ENCODE assay signal across 20 cellular contexts in genomic region chr7:134949171-134949570, GRCh38. TPM values are rescaled to one million over a fixed set of nuclear protein-coding genes. Genes with fewer than 3 reads are reported as not detected.
DNase-seq lines count a peak whose midpoint lies in the region; ATAC-seq, FAIRE-seq and TF ChIP-seq lines count a peak whose summit lies in the region.
"Had no signal": no experiment of that assay in that cellular context is flagged by ENCODE, and none has a peak within 500 bp of the region (broad histone marks: within the 10 kb centered on the region; RNA-seq: fewer than 3 reads in every experiment).

No MANE protein-coding gene starts in this region.

- H3K4me3 Mint-ChIP-seq in activated CD8-positive, alpha-beta T cell treated with anti-CD3 and anti-CD28 coated beads for 36 hours = no peak overlapping the region

- DNase-seq in A549 (ENCODE audit: low read depth in 1 of 2, low spot score in 1 of 2) (no peak), amniotic epithelial cell (ENCODE audit: low read depth) (peak; percentile 74), NCI-H187 treated with DMSO at 0.1 percent for 48 hours (lab: John Stamatoyannopoulos, UW) (no peak), NCI-H1105 treated with DMSO at 0.1 percent for 48 hours (lab: John Stamatoyannopoulos, UW) (no peak), left cardiac atrium (no peak)
- no peak for DNase-seq in activated CD8-positive, alpha-beta T cell treated with anti-CD3 and anti-CD28 coated beads for 36 hours
- DNase-seq: 8988T, C1 segment of cervical spinal cord, HCEC 1CT, KG1, NCI-H1092, NCI-H187, NCI-H2171, NCI-H82 had no signal

- H3K27ac ChIP-seq in A549 = peak overlapping the region in 1 of 2 experiments; percentile 46; a peak in 1 of 6 replicates
- H3K27ac ChIP-seq in gastroesophageal sphincter = peak overlapping the region; percentile 62 to 86 (median 71)
- H3K27ac ChIP-seq: HL-60 had no signal

- H3K36me3 Mint-ChIP-seq in activated CD8-positive, alpha-beta T cell treated with anti-CD3 and anti-CD28 coated beads for 36 hours (ENCODE audit: low read depth) = no peaks in the 10 kb centered on the region

- peak overlapping the region; percentile 53 for H3K9ac ChIP-seq in skeletal muscle satellite cell (ENCODE audit: low read depth, low read length)

- H3K27ac Mint-ChIP-seq in activated CD8-positive, alpha-beta T cell treated with anti-CD3 and anti-CD28 coated beads for 36 hours = no peak overlapping the region

- POLR2A ChIA-PET in A549 (lab: Yijun Ruan, JAX) = no interaction called here
- POLR2A ChIA-PET in activated CD8-positive, alpha-beta T cell treated with anti-CD3 and anti-CD28 coated beads for 36 hours (lab: Charles Lee) = no interaction called here

- peaks cover 12% of the 10 kb centered on the region for H3K4me1 Mint-ChIP-seq in activated CD8-positive, alpha-beta T cell treated with anti-CD3 and anti-CD28 coated beads for 36 hours (ENCODE audit: low read depth)

- no peak for FAIRE-seq in A549 (lab: Jason Lieb, UNC)
- FAIRE-seq: GM18507 had no signal

- TF ChIP-seq CTCF in A549 (IDR thresholded peaks at IDR 0.05) (no peak), gastroesophageal sphincter (IDR thresholded peaks at IDR 0.05) (no peak)
- no peak for TF ChIP-seq CTCF in activated CD8-positive, alpha-beta T cell treated with anti-CD3 and anti-CD28 coated beads for 36 hours (IDR thresholded peaks at IDR 0.05)

- TF ChIP-seq RAD21 in A549 (conservative IDR thresholded peaks at IDR 0.05 in 1 of 2, IDR thresholded peaks at IDR 0.05 in 1 of 2) = no peak

- TF ChIP-seq POLR2A in A549 (IDR thresholded peaks at IDR 0.05; ENCODE audit: low read length) (no peak), gastroesophageal sphincter (IDR thresholded peaks at IDR 0.05) (no peak)

- ATAC-seq in A549 (no peak), gastroesophageal sphincter (no peak), left cardiac atrium (no peak)
- ATAC-seq in activated CD8-positive, alpha-beta T cell treated with anti-CD3 and anti-CD28 coated beads for 36 hours = no peak
- ATAC-seq: Panc1, Right ventricle myocardium inferior had no signal

- H3K27me3 ChIP-seq in gastroesophageal sphincter (no peaks in the 10 kb centered on the region), skeletal muscle satellite cell (ENCODE audit: control insufficient read depth, insufficient read depth, low read length) (no peaks in the 10 kb centered on the region)

- peak overlapping the region; percentile 41; the same call in 1 of the 3 replicates for H3K4me2 ChIP-seq in A549
- no peak overlapping the region for H3K4me2 ChIP-seq in skeletal muscle satellite cell (ENCODE audit: low read length)

- H3K4me1 ChIP-seq in A549 (peaks cover 17% of the 10 kb centered on the region; the same call in 2 of the 3 replicates), gastroesophageal sphincter (peaks cover 0 to 77% (median 7%) of the 10 kb centered on the region in 3 donors), skeletal muscle satellite cell (ENCODE audit: control insufficient read depth, insufficient read depth, low read length) (peaks cover 14% of the 10 kb centered on the region)

- no peak overlapping the region for H3K4me3 ChIP-seq in A549
- H3K4me3 ChIP-seq in gastroesophageal sphincter = no peak overlapping the region
- H3K4me3 ChIP-seq in skeletal muscle satellite cell (ENCODE audit: low read length) = no peak overlapping the region

- TF ChIP-seq EP300 in A549 (IDR thresholded peaks at IDR 0.05) (no peak), gastroesophageal sphincter (IDR thresholded peaks at IDR 0.05) (no peak)

- H3K27me3 Mint-ChIP-seq in activated CD8-positive, alpha-beta T cell treated with anti-CD3 and anti-CD28 coated beads for 36 hours = no peaks in the 10 kb centered on the region

- H3K36me3 ChIP-seq in gastroesophageal sphincter = peaks cover 7 to 100% of the 10 kb centered on the region in 2 donors
- H3K36me3 ChIP-seq in skeletal muscle satellite cell (ENCODE audit: insufficient read depth, low read length) = peaks cover 84% of the 10 kb centered on the region

- H3K9me3 ChIP-seq in A549 (no peaks in the 10 kb centered on the region), gastroesophageal sphincter (no peaks in the 10 kb centered on the region), skeletal muscle satellite cell (replicated peaks; ENCODE audit: low read length) (no peaks in the 10 kb centered on the region)

- WGBS in A549 (ENCODE audit: missing lambda C conversion rate) = 69% methylated on average over 3 of the region's 3 CpGs
- WGBS in gastroesophageal sphincter (ENCODE audit: low coverage in 1 of 2), 2 donors = 64 to 73% methylated on average over 3 of the region's 3 CpGs

- intact Hi-C loops in activated CD8-positive, alpha-beta T cell treated with anti-CD3 and anti-CD28 coated beads for 36 hours (cut with micrococcal nuclease) = loop anchor here (10.0 kb wide), 1 partner anchor 194 kb away; no protein-coding TSS in a partner anchor
- intact Hi-C loops in left cardiac atrium (cut with DNase I) = no loop called here

- no peaks in the 10 kb centered on the region for H3K9me3 Mint-ChIP-seq in activated CD8-positive, alpha-beta T cell treated with anti-CD3 and anti-CD28 coated beads for 36 hours

- CTCF ChIA-PET in A549 (lab: Yijun Ruan, JAX) = interaction anchor here (3.0 to 13.2 kb wide), 3 partner anchors 225 to 260 kb away, joined by 8 to 132 read pairs (median 83); no protein-coding TSS in a partner anchor
- CTCF ChIA-PET in activated CD8-positive, alpha-beta T cell treated with anti-CD3 and anti-CD28 coated beads for 36 hours (lab: Charles Lee) = no interaction called here

TF ChIP-seq in A549, 52 proteins besides CTCF, POLR2A, EP300 and RAD21 (continues in another document):
- TF ChIP-seq REST (IDR thresholded peaks at IDR 0.05) (no peak), ATOH8 (CRISPR knock-in tag; IDR thresholded peaks at IDR 0.05; ENCODE audit: low read depth) (no peak), HOXB13 (CRISPR knock-in tag; IDR thresholded peaks at IDR 0.05; ENCODE audit: low read depth) (no peak), RARB (CRISPR knock-in tag; IDR thresholded peaks at IDR 0.05) (no peak), BCL3 (IDR thresholded peaks at IDR 0.05) (no peak), PBX3 (IDR thresholded peaks at IDR 0.05) (no peak), FOSB (CRISPR knock-in tag; IDR thresholded peaks at IDR 0.05) (no peak)

RNA-seq across cellular contexts. Expression of gene AGBL3, which starts 37.1 kb away (rescaled TPM):
- polyA plus RNA-seq in A549 (2011; rRNA removed) (4.2 and 4.3 TPM in 2 replicates), A549 (2017; fragmentation: RNase III; extraction: RNeasy Plus Mini Kit Qiagen cat#74134 plus additional on column Dnase treatment) (2.2 to 3.7 TPM (median 2.7 TPM) in 3 replicates)
- 1.4 and 1.5 TPM in 2 replicates for polyA plus RNA-seq in A549 (2012; cell fraction: cytosol; rRNA removed)
- polyA plus RNA-seq in A549 (2012; cell fraction: nucleus; rRNA removed) = 0.52 and 0.84 TPM in 2 replicates
- 1.2 and 1.3 TPM in 2 replicates for polyA minus RNA-seq in A549 (2011; rRNA and poly(A)+ RNA removed)
- total RNA-seq in gastroesophageal sphincter (1 to 10 TPM in 3 of 4 donors, under 1 TPM in 1; 0.30 to 5.6 (median 3.1) TPM), left cardiac atrium (1 to 10 TPM; 1.7 to 2.1 TPM)
- 0.76 and 1.5 TPM in 2 replicates for total RNA-seq in skeletal muscle satellite cell (2012; rRNA removed)
- 1 to 10 TPM; 2.7 to 2.9 TPM for total RNA-seq in activated CD8-positive, alpha-beta T cell treated with anti-CD3 and anti-CD28 coated beads for 36 hours
